ENCODE assay signal across 1 cellular context in the genomic region with DNA sequence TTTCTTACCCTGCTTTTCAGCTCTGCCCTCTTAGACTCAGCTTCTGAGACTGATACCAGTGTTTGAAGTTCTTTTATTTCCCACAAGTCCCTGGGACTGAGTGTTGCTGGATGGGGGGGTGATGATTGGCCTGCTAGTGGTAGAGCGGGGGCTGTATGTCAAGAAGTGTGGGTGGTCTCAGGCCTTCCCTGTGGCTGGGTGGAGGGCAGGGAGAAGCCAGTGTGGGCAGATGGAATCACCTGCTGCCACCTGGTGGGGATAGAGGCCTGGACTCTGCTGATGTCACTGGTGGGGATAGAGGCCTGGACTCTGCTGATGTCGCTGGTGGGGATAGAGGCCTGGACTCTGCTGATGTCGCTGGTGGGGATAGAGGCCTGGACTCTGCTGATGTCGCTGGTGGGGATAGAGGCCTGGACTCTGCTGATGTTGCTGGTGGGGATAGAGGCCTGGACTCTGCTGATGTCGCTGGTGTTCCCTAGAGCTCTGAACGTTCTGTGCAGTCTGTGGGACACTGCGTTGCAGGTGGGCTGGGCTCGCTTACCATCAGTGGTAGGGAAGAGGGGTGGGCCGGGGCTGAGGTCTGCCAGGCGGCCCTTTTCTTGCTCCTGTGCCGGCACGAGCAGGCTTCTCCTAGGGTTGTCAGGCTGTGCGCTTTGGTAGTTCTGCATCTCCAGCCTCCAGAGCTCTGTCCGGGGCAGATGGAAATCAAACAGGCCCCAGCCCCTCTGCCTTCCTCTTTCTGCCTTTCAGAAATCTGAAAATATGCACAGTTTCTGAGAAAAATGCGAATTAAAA.
TF ChIP-seq lines count a peak whose summit lies in the region.

No MANE protein-coding gene starts in this region.

TF ChIP-seq in WTC11, 78 proteins besides CTCF, POLR2A, EP300 and RAD21 (continued from another document):
- TF ChIP-seq, protein P1, sequence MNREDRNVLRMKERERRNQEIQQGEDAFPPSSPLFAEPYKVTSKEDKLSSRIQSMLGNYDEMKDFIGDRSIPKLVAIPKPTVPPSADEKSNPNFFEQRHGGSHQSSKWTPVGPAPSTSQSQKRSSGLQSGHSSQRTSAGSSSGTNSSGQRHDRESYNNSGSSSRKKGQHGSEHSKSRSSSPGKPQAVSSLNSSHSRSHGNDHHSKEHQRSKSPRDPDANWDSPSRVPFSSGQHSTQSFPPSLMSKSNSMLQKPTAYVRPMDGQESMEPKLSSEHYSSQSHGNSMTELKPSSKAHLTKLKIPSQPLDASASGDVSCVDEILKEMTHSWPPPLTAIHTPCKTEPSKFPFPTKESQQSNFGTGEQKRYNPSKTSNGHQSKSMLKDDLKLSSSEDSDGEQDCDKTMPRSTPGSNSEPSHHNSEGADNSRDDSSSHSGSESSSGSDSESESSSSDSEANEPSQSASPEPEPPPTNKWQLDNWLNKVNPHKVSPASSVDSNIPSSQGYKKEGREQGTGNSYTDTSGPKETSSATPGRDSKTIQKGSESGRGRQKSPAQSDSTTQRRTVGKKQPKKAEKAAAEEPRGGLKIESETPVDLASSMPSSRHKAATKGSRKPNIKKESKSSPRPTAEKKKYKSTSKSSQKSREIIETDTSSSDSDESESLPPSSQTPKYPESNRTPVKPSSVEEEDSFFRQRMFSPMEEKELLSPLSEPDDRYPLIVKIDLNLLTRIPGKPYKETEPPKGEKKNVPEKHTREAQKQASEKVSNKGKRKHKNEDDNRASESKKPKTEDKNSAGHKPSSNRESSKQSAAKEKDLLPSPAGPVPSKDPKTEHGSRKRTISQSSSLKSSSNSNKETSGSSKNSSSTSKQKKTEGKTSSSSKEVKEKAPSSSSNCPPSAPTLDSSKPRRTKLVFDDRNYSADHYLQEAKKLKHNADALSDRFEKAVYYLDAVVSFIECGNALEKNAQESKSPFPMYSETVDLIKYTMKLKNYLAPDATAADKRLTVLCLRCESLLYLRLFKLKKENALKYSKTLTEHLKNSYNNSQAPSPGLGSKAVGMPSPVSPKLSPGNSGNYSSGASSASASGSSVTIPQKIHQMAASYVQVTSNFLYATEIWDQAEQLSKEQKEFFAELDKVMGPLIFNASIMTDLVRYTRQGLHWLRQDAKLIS (CRISPR knock-in tag; IDR thresholded peaks at IDR 0.05; ENCODE audit: borderline replicate concordance) = no peak
- TF ChIP-seq JUN (CRISPR knock-in tag; IDR thresholded peaks at IDR 0.05) (no peak), SOX15 (CRISPR knock-in tag; IDR thresholded peaks at IDR 0.05) (no peak), TP53 (CRISPR knock-in tag; IDR thresholded peaks at IDR 0.05) (no peak), ZNF219 (CRISPR knock-in tag; IDR thresholded peaks at IDR 0.05; ENCODE audit: borderline replicate concordance) (no peak), KAT7 (CRISPR knock-in tag; IDR thresholded peaks at IDR 0.05; ENCODE audit: borderline replicate concordance) (no peak), NR3C1 (CRISPR knock-in tag; conservative IDR thresholded peaks at IDR 0.05; ENCODE audit: low read depth) (no peak), ZNF232 (CRISPR knock-in tag; IDR thresholded peaks at IDR 0.05) (no peak), ZBTB21 (CRISPR knock-in tag; IDR thresholded peaks at IDR 0.05; ENCODE audit: borderline replicate concordance) (no peak), ZNF671 (CRISPR knock-in tag; IDR thresholded peaks at IDR 0.05) (no peak)
- TF ChIP-seq, protein P2, sequence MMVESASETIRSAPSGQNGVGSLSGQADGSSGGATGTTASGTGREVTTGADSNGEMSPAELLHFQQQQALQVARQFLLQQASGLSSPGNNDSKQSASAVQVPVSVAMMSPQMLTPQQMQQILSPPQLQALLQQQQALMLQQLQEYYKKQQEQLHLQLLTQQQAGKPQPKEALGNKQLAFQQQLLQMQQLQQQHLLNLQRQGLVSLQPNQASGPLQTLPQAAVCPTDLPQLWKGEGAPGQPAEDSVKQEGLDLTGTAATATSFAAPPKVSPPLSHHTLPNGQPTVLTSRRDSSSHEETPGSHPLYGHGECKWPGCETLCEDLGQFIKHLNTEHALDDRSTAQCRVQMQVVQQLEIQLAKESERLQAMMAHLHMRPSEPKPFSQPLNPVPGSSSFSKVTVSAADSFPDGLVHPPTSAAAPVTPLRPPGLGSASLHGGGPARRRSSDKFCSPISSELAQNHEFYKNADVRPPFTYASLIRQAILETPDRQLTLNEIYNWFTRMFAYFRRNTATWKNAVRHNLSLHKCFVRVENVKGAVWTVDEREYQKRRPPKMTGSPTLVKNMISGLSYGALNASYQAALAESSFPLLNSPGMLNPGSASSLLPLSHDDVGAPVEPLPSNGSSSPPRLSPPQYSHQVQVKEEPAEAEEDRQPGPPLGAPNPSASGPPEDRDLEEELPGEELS (CRISPR knock-in tag; IDR thresholded peaks at IDR 0.05) = no peak
